In genomic region chr1:203461717-203462116, GRCh38 we compare ENCODE assay signal across 29 cellular contexts. TPM values are rescaled to one million over a fixed set of nuclear protein-coding genes. Genes with fewer than 3 reads are reported as not detected.
DNase-seq lines count a peak whose midpoint lies in the region; ATAC-seq and TF ChIP-seq lines count a peak whose summit lies in the region.
"Had no signal": no experiment of that assay in that cellular context is flagged by ENCODE, and none has a peak within 500 bp of the region (broad histone marks: within the 10 kb centered on the region; RNA-seq: fewer than 3 reads in every experiment).

No MANE protein-coding gene starts in this region.

- H3K4me1 ChIP-seq in KMS-11 (ENCODE audit: low read depth, poor library complexity, severe bottlenecking) (peaks cover 54% of the 10 kb centered on the region), endodermal cell (ENCODE audit: control insufficient read depth, insufficient read depth, low read length) (peaks cover 10% of the 10 kb centered on the region), thoracic aorta (ENCODE audit: control insufficient read depth in 1 of 2, low read depth in 2 of 2) (peaks cover 37 to 47% of the 10 kb centered on the region in 2 donors)

- H3K4me3 ChIP-seq in KMS-11 (IDR thresholded peaks at IDR 0.05; ENCODE audit: insufficient read depth, low read depth, low read length) (no peak overlapping the region), endodermal cell (ENCODE audit: low read length) (no peak overlapping the region), thoracic aorta (no peak overlapping the region)
- H3K4me3 ChIP-seq: ascending aorta, BLaER1, SK-N-MC, vagina had no signal

- peak overlapping the region; percentile 62 for H2AFZ ChIP-seq in KMS-11 (ENCODE audit: low read depth)

- H3K27ac ChIP-seq in KMS-11 = peak overlapping the region; percentile 62
- no peak overlapping the region for H3K27ac ChIP-seq in endodermal cell (ENCODE audit: low read depth, low read length)
- peak overlapping the region; percentile 68 to 92 for H3K27ac ChIP-seq in thoracic aorta
- H3K27ac ChIP-seq: BLaER1, SK-N-MC had no signal

- H3K27me3 ChIP-seq in KMS-11 (ENCODE audit: insufficient read depth, low read depth) (no peaks in the 10 kb centered on the region), endodermal cell (ENCODE audit: control insufficient read depth, insufficient read depth, low read length, poor library complexity, severe bottlenecking) (no peaks in the 10 kb centered on the region), thoracic aorta (replicated peaks; ENCODE audit: insufficient read depth) (no peaks in the 10 kb centered on the region)
- H3K27me3 ChIP-seq: ascending aorta, BLaER1, vagina had no signal

- H3K9ac ChIP-seq in KMS-11 (peak overlapping the region; percentile 33; the same call in 1 of the 2 replicates), endodermal cell (ENCODE audit: extremely low read depth, low read length, poor library complexity, severe bottlenecking) (no peak overlapping the region)
- H3K9ac ChIP-seq: BLaER1 had no signal

- H3K79me2 ChIP-seq in KMS-11 (ENCODE audit: insufficient read depth, low read depth) = no peaks in the 10 kb centered on the region

- no peak for ATAC-seq in thoracic aorta (ENCODE audit: insufficient number of reproducible peaks, low FRiP score, low read depth)
- ATAC-seq in HG02759 (IDR thresholded peaks at IDR 0.05; ENCODE audit: unreplicated experiment) = no peak
- ATAC-seq: activated CD8-positive, alpha-beta memory T cell treated with anti-CD3 and anti-CD28 coated beads, Interleukin-2, amount 10 ng/mL, durations not matched to agents 7 days and 5 days; activated T-cell treated with anti-CD3 and anti-CD28 coated beads, Interleukin-2, amount 50 U/mL, for 72 hours; HCT116; left cardiac atrium had no signal

- peak overlapping the region; percentile 98 for H3K4me2 ChIP-seq in KMS-11
- H3K4me2 ChIP-seq: BLaER1 had no signal

- H3K36me3 Mint-ChIP-seq in endodermal cell (ENCODE audit: low read depth) = no peaks in the 10 kb centered on the region
- H3K36me3 Mint-ChIP-seq in activated T-cell treated with anti-CD3 and anti-CD28 coated beads, Interleukin-2, amount 50 U/mL, for 24 hours (ENCODE audit: low read depth) = no peaks in the 10 kb centered on the region
- H3K36me3 Mint-ChIP-seq: activated CD8-positive, alpha-beta memory T cell treated with anti-CD3 and anti-CD28 coated beads, Interleukin-2, amount 10 ng/mL, durations not matched to agents 7 days and 5 days had no signal

- H3K9me3 Mint-ChIP-seq in endodermal cell = peaks cover 3% of the 10 kb centered on the region
- no peaks in the 10 kb centered on the region for H3K9me3 Mint-ChIP-seq in activated T-cell treated with anti-CD3 and anti-CD28 coated beads, Interleukin-2, amount 50 U/mL, for 24 hours
- H3K9me3 Mint-ChIP-seq: activated T-cell treated with anti-CD3 and anti-CD28 coated beads, Interleukin-2, amount 50 U/mL, for 72 hours; T-helper 1 cell treated with Interleukin-12 subunit alpha and Interleukin-12 subunit beta and Interleukin-4 antibody, amounts not matched to agents 30 μg/mL and 1 μg/mL, for 36 hours had no signal

- peaks cover 51% of the 10 kb centered on the region for H3K4me1 Mint-ChIP-seq in endodermal cell
- peaks cover 4% of the 10 kb centered on the region for H3K4me1 Mint-ChIP-seq in activated T-cell treated with anti-CD3 and anti-CD28 coated beads, Interleukin-2, amount 50 U/mL, for 24 hours (ENCODE audit: low read depth)
- H3K4me1 Mint-ChIP-seq: activated CD8-positive, alpha-beta memory T cell treated with anti-CD3 and anti-CD28 coated beads, Interleukin-2, amount 10 ng/mL, durations not matched to agents 7 days and 5 days had no signal

- H3K36me3 ChIP-seq in KMS-11 (ENCODE audit: insufficient read depth) (no peaks in the 10 kb centered on the region), endodermal cell (ENCODE audit: control insufficient read depth, insufficient read depth, low read length) (no peaks in the 10 kb centered on the region), thoracic aorta (no peaks in the 10 kb centered on the region)
- H3K36me3 ChIP-seq: ascending aorta, BLaER1, vagina had no signal

- H3K9me3 ChIP-seq in endodermal cell (ENCODE audit: control insufficient read depth, low read length) (no peaks in the 10 kb centered on the region), thoracic aorta (no peaks in the 10 kb centered on the region)
- H3K9me3 ChIP-seq: ascending aorta, BLaER1, vagina had no signal

- TF ChIP-seq CTCF in KMS-11 (conservative IDR thresholded peaks at IDR 0.05; ENCODE audit: low read depth, low read length) (no peak), endodermal cell (conservative IDR thresholded peaks at IDR 0.05) (no peak), thoracic aorta (IDR thresholded peaks at IDR 0.05) (no peak)

- DNase-seq in NCI-H2081 treated with DMSO at 0.1 percent for 48 hours (lab: John Stamatoyannopoulos, UW) (peak; percentile 13), endodermal cell (no peak), thoracic aorta (ENCODE audit: low spot score) (no peak), NCI-H446 treated with DMSO at 0.1 percent for 48 hours (lab: John Stamatoyannopoulos, UW) (no peak)
- no peak for DNase-seq in activated T-cell treated with anti-CD3 and anti-CD28 coated beads, Interleukin-2, amount 50 U/mL, for 24 hours
- DNase-seq: activated CD4-positive, alpha-beta T cell treated with anti-CD3 and anti-CD28 coated beads, Interleukin-2, amount 50 U/mL, for 4 hours; activated CD8-positive, alpha-beta memory T cell treated with anti-CD3 and anti-CD28 coated beads, Interleukin-2, amount 10 ng/mL, durations not matched to agents 7 days and 5 days; activated T-cell treated with anti-CD3 and anti-CD28 coated beads, Interleukin-2, amount 50 U/mL, for 72 hours; GDM1; hippocampal formation; Kasumi-1; left cardiac atrium; NCI-H187 treated with DMSO at 0.1 percent for 48 hours; NCI-H82; nephron progenitor cell; stimulated activated naive CD4-positive, alpha-beta T cell had no signal

- no peaks in the 10 kb centered on the region for H4K20me1 ChIP-seq in KMS-11 (ENCODE audit: insufficient read depth)
- H4K20me1 ChIP-seq: BLaER1 had no signal

- 57 to 62% methylated on average over 5 of the region's 5 CpGs for WGBS in endodermal cell (ENCODE audit: insufficient coverage in 1 of 2, insufficient read length in 1 of 2), 2 experiments

- peaks cover 7% of the 10 kb centered on the region for H3K27me3 Mint-ChIP-seq in endodermal cell (ENCODE audit: insufficient read depth)
- H3K27me3 Mint-ChIP-seq in activated T-cell treated with anti-CD3 and anti-CD28 coated beads, Interleukin-2, amount 50 U/mL, for 24 hours = peaks cover 30% of the 10 kb centered on the region

- peak overlapping the region; percentile 4 for H3K27ac Mint-ChIP-seq in endodermal cell
- H3K27ac Mint-ChIP-seq in activated T-cell treated with anti-CD3 and anti-CD28 coated beads, Interleukin-2, amount 50 U/mL, for 24 hours = no peak overlapping the region
- H3K27ac Mint-ChIP-seq: activated CD8-positive, alpha-beta memory T cell treated with anti-CD3 and anti-CD28 coated beads, Interleukin-2, amount 10 ng/mL, durations not matched to agents 7 days and 5 days; activated T-cell treated with anti-CD3 and anti-CD28 coated beads, Interleukin-2, amount 50 U/mL, for 72 hours; nephron progenitor cell; T-helper 1 cell treated with Interleukin-12 subunit alpha and Interleukin-12 subunit beta and Interleukin-4 antibody, amounts not matched to agents 30 μg/mL and 1 μg/mL, for 36 hours had no signal

- no peak overlapping the region for H3K4me3 Mint-ChIP-seq in endodermal cell
- H3K4me3 Mint-ChIP-seq in activated T-cell treated with anti-CD3 and anti-CD28 coated beads, Interleukin-2, amount 50 U/mL, for 24 hours = no peak overlapping the region
- H3K4me3 Mint-ChIP-seq: activated CD8-positive, alpha-beta memory T cell treated with anti-CD3 and anti-CD28 coated beads, Interleukin-2, amount 10 ng/mL, durations not matched to agents 7 days and 5 days; activated T-cell treated with anti-CD3 and anti-CD28 coated beads, Interleukin-2, amount 50 U/mL, for 72 hours; nephron progenitor cell; T-helper 1 cell treated with Interleukin-12 subunit alpha and Interleukin-12 subunit beta and Interleukin-4 antibody, amounts not matched to agents 30 μg/mL and 1 μg/mL, for 36 hours had no signal

RNA-seq across cellular contexts. Expression of gene PRELP, which starts 13.9 kb away (rescaled TPM):
- total RNA-seq in endodermal cell = 1 to 10 TPM in 1 of 2 donors, under 1 TPM in 1; 0.66 to 3.9 TPM
- polyA plus RNA-seq in endodermal cell (2013, experiment 1 of 2) = 3.9 TPM
- polyA plus RNA-seq in endodermal cell (2013, experiment 2 of 2) = 3.7 TPM
- 100 to 1,000 TPM; 232 to 244 TPM for total RNA-seq in thoracic aorta
- total RNA-seq: activated CD8-positive, alpha-beta memory T cell treated with anti-CD3 and anti-CD28 coated beads, Interleukin-2, amount 10 ng/mL, durations not matched to agents 7 days and 5 days; activated T-cell treated with anti-CD3 and anti-CD28 coated beads, Interleukin-2, amount 50 U/mL, for 72 hours; lung microvascular endothelial cell had no signal

RNA-seq across cellular contexts. Expression of gene OPTC, which starts 32.2 kb away (rescaled TPM):
- total RNA-seq in endodermal cell (under 1 TPM; 0.26 to 0.42 TPM), thoracic aorta (not detected)
- 0.53 TPM for polyA plus RNA-seq in endodermal cell (2013, experiment 1 of 2)
- 0.54 TPM for polyA plus RNA-seq in endodermal cell (2013, experiment 2 of 2)
- total RNA-seq: activated CD8-positive, alpha-beta memory T cell treated with anti-CD3 and anti-CD28 coated beads, Interleukin-2, amount 10 ng/mL, durations not matched to agents 7 days and 5 days; activated T-cell treated with anti-CD3 and anti-CD28 coated beads, Interleukin-2, amount 50 U/mL, for 72 hours; ascending aorta; left cardiac atrium; lung microvascular endothelial cell; mucosa of gallbladder; osteocyte; skeletal muscle tissue; temporal lobe; vagina had no signal

Comparison
In these comparisons a context has a peak if more than half of its experiments do, and no peak if none do; other contexts are left out.
1. RNA of gene PRELP, which starts 13.9 kb away (total RNA-seq): 232 to 244 TPM in thoracic aorta; 0.66 to 3.9 TPM in endodermal cell; every median in the first group is over 10 times any median in the second.